17 cellular contexts compared by ENCODE assay signal in the genomic region with DNA sequence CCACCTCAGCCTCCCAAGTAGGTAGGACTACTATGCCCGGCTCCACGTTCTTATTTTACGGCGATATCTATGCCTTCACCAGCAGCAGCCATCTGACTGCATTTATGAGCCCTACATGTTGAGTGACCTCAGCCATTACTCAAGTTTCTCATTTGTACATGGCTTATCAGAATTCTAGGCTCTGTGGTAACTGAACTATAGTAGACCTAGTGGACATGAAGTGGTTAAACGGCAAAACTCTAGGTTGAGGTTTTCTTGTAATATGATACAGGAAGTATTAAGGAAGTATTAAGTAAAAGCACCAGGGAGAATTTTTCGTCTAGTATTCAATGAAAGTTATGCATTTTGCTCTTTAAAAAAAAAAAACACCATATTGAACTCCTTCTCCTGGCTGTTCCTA. TPM values are rescaled to one million over a fixed set of nuclear protein-coding genes. Genes with fewer than 3 reads are reported as not detected.
DNase-seq lines count a peak whose midpoint lies in the region; ATAC-seq, FAIRE-seq and TF ChIP-seq lines count a peak whose summit lies in the region.
"Had no signal": no experiment of that assay in that cellular context is flagged by ENCODE, and none has a peak within 500 bp of the region (broad histone marks: within the 10 kb centered on the region; RNA-seq: fewer than 3 reads in every experiment).

No MANE protein-coding gene starts in this region.

- no peaks in the 10 kb centered on the region; the same call in 1 of the 2 replicates for H4K20me1 ChIP-seq in GM23338 (replicated peaks; ENCODE audit: insufficient read depth)

- FAIRE-seq in bronchial epithelial cell (lab: Jason Lieb, UNC) = no peak
- FAIRE-seq: GM12891 had no signal

- H3K27ac ChIP-seq in skeletal muscle tissue (ENCODE audit: low read depth, low read length) (no peak overlapping the region), GM23338 (ENCODE audit: low read depth) (no peak overlapping the region)
- H3K27ac ChIP-seq: foreskin keratinocyte, uterus had no signal

- peak overlapping the region; percentile 69 for H3K27ac Mint-ChIP-seq in activated naive CD4-positive, alpha-beta T cell treated with anti-CD3 and anti-CD28 coated beads, Interleukin-2, amount 50 U/mL, for 24 hours
- no peak overlapping the region for H3K27ac Mint-ChIP-seq in activated naive CD4-positive, alpha-beta T cell treated with anti-CD3 and anti-CD28 coated beads, Interleukin-2, amount 10 ng/mL, durations not matched to agents 7 days and 5 days
- H3K27ac Mint-ChIP-seq in GM23338 = no peak overlapping the region
- H3K27ac Mint-ChIP-seq: stimulated activated memory B cell treated with anti-CD40 and anti-IgM and Interleukin-4, amounts not matched to agents 10 μg/mL and 1 μg/mL and 100 μg/mL, for 72 hours had no signal

- no peaks in the 10 kb centered on the region for H3K36me3 Mint-ChIP-seq in activated naive CD4-positive, alpha-beta T cell treated with anti-CD3 and anti-CD28 coated beads, Interleukin-2, amount 50 U/mL, for 24 hours
- H3K36me3 Mint-ChIP-seq in activated naive CD4-positive, alpha-beta T cell treated with anti-CD3 and anti-CD28 coated beads, Interleukin-2, amount 10 ng/mL, durations not matched to agents 7 days and 5 days = no peaks in the 10 kb centered on the region
- no peaks in the 10 kb centered on the region for H3K36me3 Mint-ChIP-seq in GM23338 (ENCODE audit: low read depth)
- H3K36me3 Mint-ChIP-seq: stimulated activated memory B cell treated with anti-CD40 and anti-IgM and Interleukin-4, amounts not matched to agents 10 μg/mL and 1 μg/mL and 100 μg/mL, for 72 hours had no signal

- H3K79me2 ChIP-seq in GM23338 (replicated peaks; ENCODE audit: insufficient read depth) = no peaks in the 10 kb centered on the region

- no peaks in the 10 kb centered on the region for H3K9me3 ChIP-seq in skeletal muscle tissue (ENCODE audit: control insufficient read depth in 3 of 3, low read length in 3 of 3)
- H3K9me3 ChIP-seq in HAP-1 = no peaks in the 10 kb centered on the region
- H3K9me3 ChIP-seq: uterus had no signal

- H2AFZ ChIP-seq in GM23338 = no peak overlapping the region

- H3K27me3 ChIP-seq in bronchial epithelial cell (ENCODE audit: control insufficient read depth, insufficient read depth, low read length) (no peaks in the 10 kb centered on the region), skeletal muscle tissue (ENCODE audit: control insufficient read depth in 3 of 3, insufficient read depth in 3 of 3, low read length in 3 of 3) (no peaks in the 10 kb centered on the region), GM23338 (ENCODE audit: insufficient read depth) (no peaks in the 10 kb centered on the region), HAP-1 (ENCODE audit: low read depth) (no peaks in the 10 kb centered on the region; the same call in 1 of the 2 replicates)
- H3K27me3 ChIP-seq: foreskin keratinocyte, uterus had no signal

- H3K4me1 Mint-ChIP-seq in activated naive CD4-positive, alpha-beta T cell treated with anti-CD3 and anti-CD28 coated beads, Interleukin-2, amount 50 U/mL, for 24 hours = peaks cover 20% of the 10 kb centered on the region
- peaks cover 11% of the 10 kb centered on the region for H3K4me1 Mint-ChIP-seq in activated naive CD4-positive, alpha-beta T cell treated with anti-CD3 and anti-CD28 coated beads, Interleukin-2, amount 10 ng/mL, durations not matched to agents 7 days and 5 days
- 0 out of 3 replicates have a peak, but pooled peaks cover 2% of the 10 kb centered on the region for H3K4me1 Mint-ChIP-seq in GM23338
- H3K4me1 Mint-ChIP-seq: stimulated activated memory B cell treated with anti-CD40 and anti-IgM and Interleukin-4, amounts not matched to agents 10 μg/mL and 1 μg/mL and 100 μg/mL, for 72 hours had no signal

- H3K27me3 Mint-ChIP-seq in activated naive CD4-positive, alpha-beta T cell treated with anti-CD3 and anti-CD28 coated beads, Interleukin-2, amount 50 U/mL, for 24 hours = no peaks in the 10 kb centered on the region
- no peaks in the 10 kb centered on the region for H3K27me3 Mint-ChIP-seq in activated naive CD4-positive, alpha-beta T cell treated with anti-CD3 and anti-CD28 coated beads, Interleukin-2, amount 10 ng/mL, durations not matched to agents 7 days and 5 days
- H3K27me3 Mint-ChIP-seq in GM23338 (ENCODE audit: insufficient read depth, low read depth, poor library complexity) = no peaks in the 10 kb centered on the region
- H3K27me3 Mint-ChIP-seq: stimulated activated memory B cell treated with anti-CD40 and anti-IgM and Interleukin-4, amounts not matched to agents 10 μg/mL and 1 μg/mL and 100 μg/mL, for 72 hours had no signal

- in situ Hi-C loops in HAP-1 (cut with MboI; ENCODE audit: low sequenced_read_pairs) = no loop called here

- H3K4me3 ChIP-seq in bronchial epithelial cell (ENCODE audit: low read depth, low read length) = no peak overlapping the region
- no peak overlapping the region for H3K4me3 ChIP-seq in skeletal muscle tissue (ENCODE audit: low read length in 3 of 3)
- no peak overlapping the region for H3K4me3 ChIP-seq in GM23338
- H3K4me3 ChIP-seq in HAP-1 = no peak overlapping the region
- H3K4me3 ChIP-seq: uterus had no signal

- H3K9ac ChIP-seq in skeletal muscle tissue (ENCODE audit: low read depth in 1 of 3, low read length in 3 of 3) = peak overlapping the region in 2 of 3 donors; percentile 9 to 17

- TF ChIP-seq CTCF in bronchial epithelial cell (IDR thresholded peaks at IDR 0.05; ENCODE audit: insufficient read depth, low read length, severe bottlenecking) (no peak), GM23338 (conservative IDR thresholded peaks at IDR 0.05; ENCODE audit: low read depth in 2 of 2) (no peak)

- H3K4me1 ChIP-seq in skeletal muscle tissue (ENCODE audit: control insufficient read depth in 3 of 3, insufficient read depth in 3 of 3, low read length in 3 of 3) (peaks cover 0 to 15% (median 2%) of the 10 kb centered on the region in 3 donors), GM23338 (ENCODE audit: insufficient read depth) (no peaks in the 10 kb centered on the region), HAP-1 (no peaks in the 10 kb centered on the region; the same call in 1 of the 2 replicates)
- H3K4me1 ChIP-seq: foreskin keratinocyte, uterus had no signal

- H3K36me3 ChIP-seq in bronchial epithelial cell (ENCODE audit: control insufficient read depth, insufficient read depth, low read length) = no peaks in the 10 kb centered on the region
- H3K36me3 ChIP-seq in skeletal muscle tissue (ENCODE audit: control insufficient read depth in 3 of 3, insufficient read depth in 3 of 3, low read length in 3 of 3) = no peaks in the 10 kb centered on the region
- H3K36me3 ChIP-seq in GM23338 (ENCODE audit: insufficient read depth) = no peaks in the 10 kb centered on the region
- no peaks in the 10 kb centered on the region for H3K36me3 ChIP-seq in HAP-1 (replicated peaks)
- H3K36me3 ChIP-seq: uterus had no signal

- H3K9me3 Mint-ChIP-seq in activated naive CD4-positive, alpha-beta T cell treated with anti-CD3 and anti-CD28 coated beads, Interleukin-2, amount 50 U/mL, for 24 hours = no peaks in the 10 kb centered on the region
- no peaks in the 10 kb centered on the region for H3K9me3 Mint-ChIP-seq in activated naive CD4-positive, alpha-beta T cell treated with anti-CD3 and anti-CD28 coated beads, Interleukin-2, amount 10 ng/mL, durations not matched to agents 7 days and 5 days
- no peaks in the 10 kb centered on the region for H3K9me3 Mint-ChIP-seq in GM23338

- CTCF ChIA-PET in activated naive CD4-positive, alpha-beta T cell treated with anti-CD3 and anti-CD28 coated beads, Interleukin-2, amount 10 ng/mL, durations not matched to agents 7 days and 5 days (lab: Charles Lee) = no interaction called here

- no peak for ATAC-seq in GM23338
- ATAC-seq: foreskin keratinocyte; stimulated activated memory B cell treated with anti-CD40 and anti-IgM and Interleukin-4, amounts not matched to agents 10 μg/mL and 1 μg/mL and 100 μg/mL, for 72 hours had no signal

- DNase-seq in activated naive CD4-positive, alpha-beta T cell treated with anti-CD3 and anti-CD28 coated beads, Interleukin-2, amount 10 ng/mL, durations not matched to agents 7 days and 5 days = no peak
- peak; percentile 7 for DNase-seq in NOMO-1 treated with dmso at 0.1 percent for 144 hours (lab: John Stamatoyannopoulos, UW; ENCODE audit: unreplicated experiment)
- DNase-seq in bronchial epithelial cell (ENCODE audit: low read depth) = peak; percentile 26
- DNase-seq in NCI-H1694 (lab: John Stamatoyannopoulos, UW) = no peak
- no peak for DNase-seq in GM23338 (ENCODE audit: low spot score)
- DNase-seq in HAP-1 (ENCODE audit: low spot score in 2 of 2) = no peak
- DNase-seq: activated CD4-positive, CD25-positive, alpha-beta regulatory T cell; activated CD8-positive, alpha-beta memory T cell treated with anti-CD3 and anti-CD28 coated beads, Interleukin-2, amount 50 U/mL, for 4 hours; DMS53; foreskin keratinocyte; NCI-H1105; stimulated activated CD4-positive, alpha-beta T cell treated with anti-CD3 and anti-CD28 coated beads, Interleukin-4, amount 100 ng/mL, for 24 hours; uterus had no signal

- no peak overlapping the region for H3K4me2 ChIP-seq in GM23338

- no peaks in the 10 kb centered on the region for H3F3A ChIP-seq in GM23338 (replicated peaks; ENCODE audit: low read depth)

- H3K9me2 ChIP-seq in GM23338 (ENCODE audit: insufficient read depth) = no peaks in the 10 kb centered on the region

- peak overlapping the region; percentile 54 for H3K4me3 Mint-ChIP-seq in activated naive CD4-positive, alpha-beta T cell treated with anti-CD3 and anti-CD28 coated beads, Interleukin-2, amount 50 U/mL, for 24 hours
- no peak overlapping the region for H3K4me3 Mint-ChIP-seq in activated naive CD4-positive, alpha-beta T cell treated with anti-CD3 and anti-CD28 coated beads, Interleukin-2, amount 10 ng/mL, durations not matched to agents 7 days and 5 days
- H3K4me3 Mint-ChIP-seq in GM23338 = no peak overlapping the region
- H3K4me3 Mint-ChIP-seq: stimulated activated memory B cell treated with anti-CD40 and anti-IgM and Interleukin-4, amounts not matched to agents 10 μg/mL and 1 μg/mL and 100 μg/mL, for 72 hours had no signal

TF ChIP-seq in GM23338, 12 proteins besides CTCF, POLR2A, EP300 and RAD21 (continues in another document):
- TF ChIP-seq, protein P1, sequence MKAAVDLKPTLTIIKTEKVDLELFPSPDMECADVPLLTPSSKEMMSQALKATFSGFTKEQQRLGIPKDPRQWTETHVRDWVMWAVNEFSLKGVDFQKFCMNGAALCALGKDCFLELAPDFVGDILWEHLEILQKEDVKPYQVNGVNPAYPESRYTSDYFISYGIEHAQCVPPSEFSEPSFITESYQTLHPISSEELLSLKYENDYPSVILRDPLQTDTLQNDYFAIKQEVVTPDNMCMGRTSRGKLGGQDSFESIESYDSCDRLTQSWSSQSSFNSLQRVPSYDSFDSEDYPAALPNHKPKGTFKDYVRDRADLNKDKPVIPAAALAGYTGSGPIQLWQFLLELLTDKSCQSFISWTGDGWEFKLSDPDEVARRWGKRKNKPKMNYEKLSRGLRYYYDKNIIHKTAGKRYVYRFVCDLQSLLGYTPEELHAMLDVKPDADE (IDR thresholded peaks at IDR 0.05) = no peak

RNA-seq across cellular contexts. Expression of a gene that starts 39.7 kb away (rescaled TPM):
- total RNA-seq in bronchial epithelial cell = 12.6 and 20.5 TPM in 2 replicates
- 72.0 TPM for total RNA-seq in skeletal muscle tissue
- total RNA-seq in GM23338 (2014; rRNA removed; shearing (Covaris generic)) = 15.8 and 25.9 TPM in 2 replicates
- polyA plus RNA-seq in GM23338 (2016; fragmentation: Nextera tagmentation; extraction: Ambion mirVana) = 24.1 and 24.5 TPM in 2 replicates

RNA-seq across cellular contexts. Expression of a gene that starts 59.3 kb away (rescaled TPM):
- total RNA-seq in bronchial epithelial cell = 1.8 and 2.4 TPM in 2 replicates
- total RNA-seq in skeletal muscle tissue = 71.5 TPM
- total RNA-seq in GM23338 (2014; rRNA removed; shearing (Covaris generic)) = 0.47 and 0.83 TPM in 2 replicates
- polyA plus RNA-seq in GM23338 (2016; fragmentation: Nextera tagmentation; extraction: Ambion mirVana) = 0.63 and 1.6 TPM in 2 replicates

Comparison
In these comparisons a context has a peak if more than half of its experiments do, and no peak if none do; other contexts are left out.
1. DNase-seq: peak in NOMO-1 treated with dmso at 0.1 percent for 144 hours (single experiment) and bronchial epithelial cell (single experiment); none in activated naive CD4-positive, alpha-beta T cell treated with anti-CD3 and anti-CD28 coated beads, Interleukin-2, amount 10 ng/mL, durations not matched to agents 7 days and 5 days (single experiment), NCI-H1694 (single experiment), GM23338 (single experiment) and HAP-1 (0 of 2).
2. RNA of a gene that starts 59.3 kb away (total RNA-seq): 71.5 TPM in skeletal muscle tissue (single experiment); 1.8 to 2.4 TPM in bronchial epithelial cell and 0.47 to 0.83 TPM in GM23338; every median in the first group is over 10 times any median in the second.